Comparison of ENCODE assay signal across 21 cellular contexts in genomic region chr12:18886962-18887361, GRCh38.
"Had no signal": no experiment of that assay in that cellular context is flagged by ENCODE, and none has a peak within 500 bp of the region (broad histone marks: within the 10 kb centered on the region; RNA-seq: fewer than 3 reads in every experiment).

No MANE protein-coding gene starts in this region.

- H3K4me3 ChIP-seq: cardiac muscle cell, esophagus squamous epithelium, heart left ventricle, lung, neural progenitor cell, upper lobe of left lung had no signal

- H3K36me3 ChIP-seq: cardiac muscle cell, esophagus squamous epithelium, heart left ventricle, neural progenitor cell, upper lobe of left lung had no signal

- H3K9me3 ChIP-seq: esophagus squamous epithelium, upper lobe of left lung had no signal

- H3K27me3 ChIP-seq: cardiac muscle cell, esophagus squamous epithelium, heart left ventricle, neural progenitor cell, upper lobe of left lung had no signal

- H3K9ac ChIP-seq: neural progenitor cell had no signal

- H3K4me1 ChIP-seq: esophagus squamous epithelium, upper lobe of left lung had no signal

- H3K27ac ChIP-seq: cardiac muscle cell, esophagus squamous epithelium, neural progenitor cell, upper lobe of left lung had no signal

- H3K4me2 ChIP-seq: neural progenitor cell had no signal

- DNase-seq: activated B cell treated with CpG ODN at 0.5 μM for 24 hours; activated CD4-positive, alpha-beta T cell treated with anti-CD3 and anti-CD28 coated beads for 4 hours; activated CD4-positive, alpha-beta T cell treated with anti-CD3 and anti-CD28 coated beads, Interleukin-2, amount 50 U/mL, for 48 hours; activated naive CD4-positive, alpha-beta T cell treated with anti-CD3 and anti-CD28 coated beads for 36 hours; activated naive CD8-positive, alpha-beta T cell treated with anti-CD3 and anti-CD28 coated beads, Interleukin-2, amount 10 ng/mL, durations not matched to agents 7 days and 5 days; activated T-cell treated with anti-CD3 and anti-CD28 coated beads, Interleukin-2, amount 50 U/mL, for 48 hours; amygdala; dermis blood vessel endothelial cell; effector memory CD4-positive, alpha-beta T cell; esophagus squamous epithelium; heart left ventricle; islet precursor cell; naive thymus-derived CD4-positive, alpha-beta T cell; posterior cingulate gyrus; stimulated activated CD4-positive, alpha-beta T cell treated with anti-CD3 and anti-CD28 coated beads, Interleukin-4, amount 100 ng/mL, for 4 hours; stimulated activated naive CD8-positive, alpha-beta T cell treated with anti-CD3 and anti-CD28 coated beads, Interleukin-15, Interleukin-2, amounts not matched to agents 100 U/mL and 50 U/mL, for 24 hours; T-helper 9 cell; upper lobe of left lung had no signal
